In genomic region chr5:78667461-78668103, GRCh38 we compare ENCODE assay signal across 19 cellular contexts.
"Had no signal": no experiment of that assay in that cellular context is flagged by ENCODE, and none has a peak within 500 bp of the region (broad histone marks: within the 10 kb centered on the region; RNA-seq: fewer than 3 reads in every experiment).

No MANE protein-coding gene starts in this region.

- H3K27ac ChIP-seq: brain microvascular endothelial cell, colonic mucosa, gastroesophageal sphincter, heart left ventricle, vagina had no signal

- H3K4me3 ChIP-seq: colonic mucosa, gastroesophageal sphincter, heart left ventricle, vagina had no signal

- H3K4me1 ChIP-seq: colonic mucosa, gastroesophageal sphincter had no signal

- H3K36me3 ChIP-seq: brain microvascular endothelial cell, colonic mucosa, gastroesophageal sphincter, heart left ventricle, vagina had no signal

- DNase-seq: activated CD4-positive, alpha-beta T cell treated with anti-CD3 and anti-CD28 coated beads for 48 hours; activated CD4-positive, CD25-positive, alpha-beta regulatory T cell; activated CD8-positive, alpha-beta T cell treated with anti-CD3 and anti-CD28 coated beads for 36 hours; activated naive CD4-positive, alpha-beta T cell treated with Interleukin-2 at 50 U/mL for 16 hours; activated T-cell treated with anti-CD3 and anti-CD28 coated beads, Interleukin-2, amount 50 U/mL, for 1 hour; anterior cingulate cortex; brain microvascular endothelial cell; colonic mucosa; erythroblast; heart left ventricle; left ventricle myocardium superior; occipital lobe; posterior cingulate gyrus; stimulated activated CD4-positive, alpha-beta T cell treated with anti-CD3 and anti-CD28 coated beads, Interleukin-2, amount 100 ng/mL, for 24 hours; stimulated activated naive CD8-positive, alpha-beta T cell treated with anti-CD3 and anti-CD28 coated beads, Interleukin-15, amount 100 ng/mL, for 72 hours; trophoblast cell had no signal

- H3K27me3 ChIP-seq: brain microvascular endothelial cell, colonic mucosa, gastroesophageal sphincter, heart left ventricle, vagina had no signal

- ATAC-seq: activated CD8-positive, alpha-beta T cell treated with anti-CD3 and anti-CD28 coated beads for 36 hours; activated T-helper 17 cell treated with anti-CD3 and anti-CD28 coated beads, Interleukin-2, amount 50 U/mL, for 72 hours; gastroesophageal sphincter; heart left ventricle; left ventricle myocardium superior; stimulated activated naive CD8-positive, alpha-beta T cell treated with anti-CD3 and anti-CD28 coated beads, Interleukin-15, amount 100 ng/mL, for 72 hours had no signal

- H3K9me3 ChIP-seq: colonic mucosa, gastroesophageal sphincter, heart left ventricle, vagina had no signal
